In the genomic region with DNA sequence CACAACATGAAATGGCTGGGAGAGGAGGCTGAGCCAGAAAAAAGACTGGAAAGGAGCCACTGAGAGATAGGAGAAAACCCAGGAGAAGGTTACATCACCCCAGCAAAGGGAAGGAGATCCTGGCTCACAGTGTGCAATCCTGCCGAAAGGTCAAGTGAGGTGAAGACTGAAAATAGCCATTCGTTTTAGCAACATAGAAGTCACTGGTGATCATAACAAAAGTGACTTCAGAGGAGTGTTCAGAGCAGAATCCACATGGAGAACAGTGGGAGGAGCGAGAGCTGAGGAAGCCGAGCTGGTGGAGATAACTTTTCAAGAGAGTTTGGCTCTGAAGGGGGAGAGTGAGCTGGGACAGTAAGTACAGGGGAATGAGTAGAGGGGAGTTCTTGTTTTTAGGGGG, we compare ENCODE assay signal across 12 cellular contexts. TPM values are rescaled to one million over a fixed set of nuclear protein-coding genes. Genes with fewer than 3 reads are reported as not detected.
A peak's percentile ranks its signal among the peaks of the same experiment; 100 is the strongest.
DNase-seq lines count a peak whose midpoint lies in the region; ATAC-seq and TF ChIP-seq lines count a peak whose summit lies in the region.
"Had no signal": no experiment of that assay in that cellular context is flagged by ENCODE, and none has a peak within 500 bp of the region (broad histone marks: within the 10 kb centered on the region; RNA-seq: fewer than 3 reads in every experiment).

No MANE protein-coding gene starts in this region.

- H3K79me1 ChIP-seq in neuronal stem cell (ENCODE audit: low read depth, low read length), result no peaks in the 10 kb centered on the region

- H3K4me3 Mint-ChIP-seq in MCF 10A (ENCODE audit: unreplicated experiment), result no peak overlapping the region

- H4K20me1 ChIP-seq in mammary epithelial cell (ENCODE audit: insufficient read depth, low read length), result no peaks in the 10 kb centered on the region

- TF ChIP-seq CTCF in MCF 10A (IDR thresholded peaks at IDR 0.05; ENCODE audit: unreplicated experiment), result no peak
- no peak for TF ChIP-seq CTCF in mammary epithelial cell (conservative IDR thresholded peaks at IDR 0.05 in 1 of 2, IDR thresholded peaks at IDR 0.05 in 1 of 2; ENCODE audit: extremely low read depth in 1 of 2, insufficient read depth in 1 of 2, low read depth in 1 of 2, low read length in 2 of 2)
- no peak for TF ChIP-seq CTCF in fibroblast of the aortic adventitia (IDR thresholded peaks at IDR 0.05; ENCODE audit: insufficient read depth, low read length)

- H3K23ac ChIP-seq in neuronal stem cell (ENCODE audit: low read depth, low read length, poor library complexity), result no peak overlapping the region

- no peak overlapping the region for H3K4ac ChIP-seq in neuronal stem cell (ENCODE audit: low read length)

- no peak overlapping the region for H2BK120ac ChIP-seq in neuronal stem cell (ENCODE audit: low read depth, low read length)

- H3K4me1 Mint-ChIP-seq in MCF 10A (ENCODE audit: insufficient read depth, unreplicated experiment), result peaks cover 51% of the 10 kb centered on the region

- CTCF ChIA-PET in MCF 10A (lab: Yijun Ruan, JAX) (no interaction called here), mammary epithelial cell (lab: Charles Lee; ENCODE audit: low non-redundant PET) (no interaction called here)

- BruUV-seq in MCF 10A (replicated peaks; lab: Mats Ljungman, UMichigan) (no TSS peak), mammary epithelial cell (replicated peaks; lab: Mats Ljungman, UMichigan) (no TSS peak)

- H3K9ac ChIP-seq in mammary epithelial cell (ENCODE audit: insufficient read depth, low read length) (no peak overlapping the region), neuronal stem cell (ENCODE audit: low read depth, low read length, poor library complexity) (no peak overlapping the region)

- intact Hi-C loops in MCF 10A (cut with micrococcal nuclease), result no loop called here
- intact Hi-C loops in mammary epithelial cell (cut with micrococcal nuclease), result no loop called here

- DNase-seq in MCF 10A (ENCODE audit: unreplicated experiment) (no peak), mammary epithelial cell (no peak), fibroblast of the aortic adventitia (ENCODE audit: low read depth) (peak; percentile 99), neuronal stem cell (ENCODE audit: low spot score) (no peak), NCI-H128 (lab: John Stamatoyannopoulos, UW; ENCODE audit: unreplicated experiment) (no peak), COR-L47 (lab: John Stamatoyannopoulos, UW) (no peak), NCI-H1417 (lab: John Stamatoyannopoulos, UW) (no peak)
- DNase-seq: activated CD4-positive, alpha-beta T cell treated with anti-CD3 and anti-CD28 coated beads for 1 hour; NCI-H1930; stimulated activated naive CD4-positive, alpha-beta T cell had no signal

- no peak overlapping the region for H3K4me2 ChIP-seq in mammary epithelial cell (ENCODE audit: insufficient read depth, low read depth, low read length)
- H3K4me2 ChIP-seq in neuronal stem cell (ENCODE audit: insufficient read depth, low read length, poor library complexity, severe bottlenecking), result no peak overlapping the region

- in situ Hi-C loops in mammary epithelial cell (cut with MboI; ENCODE audit: low sequenced_read_pairs in 2 of 2), result no loop called here

- H3K9me3 Mint-ChIP-seq in MCF 10A (ENCODE audit: unreplicated experiment), result no peaks in the 10 kb centered on the region

- H3K27me3 Mint-ChIP-seq in MCF 10A (ENCODE audit: insufficient read depth, unreplicated experiment), result no peaks in the 10 kb centered on the region

- H4K91ac ChIP-seq in neuronal stem cell (ENCODE audit: low read depth, low read length, poor library complexity), result no peak overlapping the region

- H3K4me3 ChIP-seq in mammary epithelial cell (replicated peaks in 1 of 3; ENCODE audit: insufficient read depth in 1 of 3, low read depth in 2 of 3, low read length in 3 of 3), result no peak overlapping the region
- peak overlapping the region; percentile 67 for H3K4me3 ChIP-seq in fibroblast of the aortic adventitia (ENCODE audit: low read depth, low read length)
- no peak overlapping the region for H3K4me3 ChIP-seq in neuronal stem cell (ENCODE audit: low read length in 2 of 2)

- no peak overlapping the region for H4K8ac ChIP-seq in neuronal stem cell (ENCODE audit: low read depth, low read length)

- peaks cover 46% of the 10 kb centered on the region for H3K4me1 ChIP-seq in mammary epithelial cell (ENCODE audit: insufficient read depth, low read length)
- H3K4me1 ChIP-seq in neuronal stem cell (ENCODE audit: control insufficient read depth in 2 of 2, insufficient read depth in 1 of 2, low read depth in 1 of 2, low read length in 2 of 2), result peaks cover 10 to 13% of the 10 kb centered on the region in 2 donors

- no peaks in the 10 kb centered on the region for H3K9me3 ChIP-seq in mammary epithelial cell (replicated peaks; ENCODE audit: insufficient read depth, low read length)
- peaks cover 0 to 5% of the 10 kb centered on the region in 2 donors for H3K9me3 ChIP-seq in neuronal stem cell (replicated peaks in 1 of 2; ENCODE audit: control insufficient read depth in 2 of 2, insufficient read depth in 1 of 2, low read depth in 1 of 2, low read length in 2 of 2)

- H3K27ac ChIP-seq in mammary epithelial cell (ENCODE audit: insufficient read depth, low read depth, low read length), result no peak overlapping the region
- H3K27ac ChIP-seq in neuronal stem cell (replicated peaks; ENCODE audit: low read length), result no peak overlapping the region
- H3K27ac ChIP-seq: HL-60 had no signal

- no peaks in the 10 kb centered on the region for H3K36me3 ChIP-seq in mammary epithelial cell (ENCODE audit: insufficient read depth, low read length)
- no peaks in the 10 kb centered on the region for H3K36me3 ChIP-seq in neuronal stem cell (replicated peaks in 1 of 2; ENCODE audit: control insufficient read depth in 2 of 2, insufficient read depth in 2 of 2, low read length in 2 of 2)

- H3K27ac Mint-ChIP-seq in MCF 10A (ENCODE audit: low read depth, unreplicated experiment), result peak overlapping the region; percentile 43

- no peak overlapping the region for H3K14ac ChIP-seq in neuronal stem cell (ENCODE audit: low read length)

- ATAC-seq in esophagus mucosa, result no peak

- H2BK12ac ChIP-seq in neuronal stem cell (ENCODE audit: low read length), result no peak overlapping the region

- H3K27me3 ChIP-seq in mammary epithelial cell (ENCODE audit: insufficient read depth, low read length) (no peaks in the 10 kb centered on the region), neuronal stem cell (ENCODE audit: control insufficient read depth in 3 of 3, insufficient read depth in 3 of 3, low read depth in 1 of 3, low read length in 3 of 3) (peaks cover 0 to 16% (median 6%) of the 10 kb centered on the region in 3 experiments)

- H2AFZ ChIP-seq in mammary epithelial cell (ENCODE audit: low read depth, low read length) (no peak overlapping the region), neuronal stem cell (ENCODE audit: low read length) (peak overlapping the region; percentile 48)

- POLR2A ChIA-PET in MCF 10A (lab: Yijun Ruan, JAX), result no interaction called here

- 89% methylated on average over 4 of the region's 4 CpGs for WGBS in mammary epithelial cell (ENCODE audit: low coverage, missing lambda C conversion rate)
- WGBS in neuronal stem cell (ENCODE audit: extremely low coverage in 2 of 2, insufficient read length in 2 of 2, insufficient replicate concordance in 1 of 2), 2 donors, result no CpG with 5 or more reads among the region's 4 CpGs

- H2AK5ac ChIP-seq in neuronal stem cell (ENCODE audit: low read depth, low read length), result no peak overlapping the region

- dilution Hi-C loops in mammary epithelial cell (cut with HindIII; ENCODE audit: low sequenced_read_pairs), result no loop called here

- no peak overlapping the region for H2BK15ac ChIP-seq in neuronal stem cell (ENCODE audit: low read length)

- no peaks in the 10 kb centered on the region for H3K36me3 Mint-ChIP-seq in MCF 10A (ENCODE audit: insufficient read depth, unreplicated experiment)

- H3K18ac ChIP-seq in neuronal stem cell (ENCODE audit: low read length), result no peak overlapping the region

- no peak overlapping the region for H2BK5ac ChIP-seq in neuronal stem cell (ENCODE audit: low read length)

- no peaks in the 10 kb centered on the region for H3K79me2 ChIP-seq in mammary epithelial cell (ENCODE audit: insufficient read depth, low read length)

RNA-seq across cellular contexts. Expression of a gene that starts 5.4 kb away (rescaled TPM):
- total RNA-seq in MCF 10A (2022), result 8.6 and 10.3 TPM in 2 replicates
- total RNA-seq in mammary epithelial cell, result 10 to 100 TPM; 24.8 to 33.8 TPM
- 19.8 TPM for polyA plus RNA-seq in mammary epithelial cell
- 106 TPM for polyA minus RNA-seq in mammary epithelial cell
- total RNA-seq in fibroblast of the aortic adventitia (ENCODE audit: low replicate concordance), result 198 and 256 TPM in 2 replicates
- 10.1 TPM for polyA plus RNA-seq in neuronal stem cell (2013, experiment 1 of 2)
- polyA plus RNA-seq in neuronal stem cell (2013, experiment 2 of 2), result 9.8 TPM
- total RNA-seq in esophagus mucosa, result 13.0 TPM
